In genomic region chr5:115510145-115510640, GRCh38 we compare ENCODE assay signal across 31 cellular contexts.
"Had no signal": no experiment of that assay in that cellular context is flagged by ENCODE, and none has a peak within 500 bp of the region (broad histone marks: within the 10 kb centered on the region; RNA-seq: fewer than 3 reads in every experiment).

No MANE protein-coding gene starts in this region.

- H3K27ac ChIP-seq: heart right ventricle, hepatocyte, left lung, lower lobe of right lung, ovary, prostate gland, skin epidermis, suprapubic skin, thoracic aorta, tibial artery, upper lobe of right lung had no signal

- H3K27me3 ChIP-seq: heart right ventricle, hepatocyte, left lung, ovary, suprapubic skin, tibial artery, upper lobe of right lung had no signal

- DNase-seq: heart right ventricle; islet precursor cell; kidney glomerular epithelial cell; left colon; left lung; lower lobe of right lung; mammary epithelial cell; mesendoderm; mucosa of descending colon; naive thymus-derived CD4-positive, alpha-beta T cell; ovary; posterior cingulate gyrus; retina; right cardiac atrium; stimulated activated CD4-positive, alpha-beta T cell treated with anti-CD3 and anti-CD28 coated beads, Interleukin-12 subunit alpha, Interleukin-12 subunit beta, amount 100 ng/mL, for 4 hours; stimulated activated CD4-positive, alpha-beta T cell treated with anti-CD3 and anti-CD28 coated beads, Interleukin-15, amount 100 ng/mL, for 24 hours; stimulated activated CD4-positive, alpha-beta T cell treated with anti-CD3 and anti-CD28 coated beads, Interleukin-2, amount 100 ng/mL, for 24 hours; stimulated activated CD4-positive, alpha-beta T cell treated with anti-CD3 and anti-CD28 coated beads, Interleukin-4, amount 100 ng/mL, for 1 hour; stimulated activated naive CD4-positive, alpha-beta T cell; tibial artery; trophoblast cell; upper lobe of right lung had no signal

- H3K9me3 ChIP-seq: heart right ventricle, left lung, lower lobe of right lung, mucosa of descending colon, ovary, prostate gland, suprapubic skin, thoracic aorta, tibial artery, upper lobe of right lung had no signal

- H3K4me2 ChIP-seq: hepatocyte had no signal

- FAIRE-seq: urothelium cell line had no signal

- H3K4me1 ChIP-seq: left lung, lower lobe of right lung, prostate gland, suprapubic skin, upper lobe of right lung had no signal

- H3K4me3 ChIP-seq: heart right ventricle, hepatocyte, left lung, lower lobe of right lung, mucosa of descending colon, ovary, prostate gland, skin epidermis, suprapubic skin, thoracic aorta, tibial artery, upper lobe of right lung had no signal

- ATAC-seq: heart right ventricle; left colon; left lung; lower lobe of right lung; mucosa of descending colon; naive thymus-derived CD4-positive, alpha-beta T cell; natural killer cell treated with Interleukin-12 subunit alpha and Interleukin-12 subunit beta and Interleukin-15 and Interleukin-18, amount 100 ng/mL, for 72 hours; right cardiac atrium; sciatic nerve; stimulated activated effector memory CD8-positive, alpha-beta T cell treated with anti-CD3 and anti-CD28 coated beads, Interleukin-12 subunit alpha, Interleukin-12 subunit beta, amount 100 ng/mL, for 72 hours; upper lobe of right lung had no signal
